24 cellular contexts compared by ENCODE assay signal in genomic region chr1:107202007-107202406, GRCh38.
"Had no signal": no experiment of that assay in that cellular context is flagged by ENCODE, and none has a peak within 500 bp of the region (broad histone marks: within the 10 kb centered on the region; RNA-seq: fewer than 3 reads in every experiment).

No MANE protein-coding gene starts in this region.

- H3K79me2 ChIP-seq: parathyroid adenoma had no signal

- DNase-seq: naive thymus-derived CD8-positive, alpha-beta T cell; nephron progenitor cell; nucleus accumbens; posterior cingulate gyrus; psoas muscle; right cardiac atrium; right lobe of liver; sigmoid colon; small intestine; stimulated activated CD4-positive, alpha-beta T cell treated with anti-CD3 and anti-CD28 coated beads, Interleukin-15, amount 100 ng/mL, for 24 hours; stimulated activated CD4-positive, alpha-beta T cell treated with anti-CD3 and anti-CD28 coated beads, Interleukin-2, amount 100 ng/mL, for 24 hours; stimulated activated CD4-positive, alpha-beta T cell treated with anti-CD3 and anti-CD28 coated beads, Interleukin-2, amount 100 ng/mL, for 48 hours; stimulated activated CD4-positive, alpha-beta T cell treated with anti-CD3 and anti-CD28 coated beads, Interleukin-4, amount 100 ng/mL, for 24 hours; stimulated activated naive B cell treated with anti-CD40 and anti-IgM and Interleukin-4, amounts not matched to agents 10 μg/mL and 1 μg/mL and 100 μg/mL, for 72 hours; stimulated activated naive CD4-positive, alpha-beta T cell treated with Interleukin-2 at 50 U/mL for 16 hours; stomach; tibial artery; transverse colon; upper lobe of right lung; uterus had no signal

- H3K27ac ChIP-seq: neutrophil, parathyroid adenoma, psoas muscle, right lobe of liver, sigmoid colon, stomach, tibial artery, transverse colon, upper lobe of right lung, uterus had no signal

- H3K27me3 ChIP-seq: neutrophil, right lobe of liver, sigmoid colon, stomach, tibial artery, transverse colon, upper lobe of right lung, uterus had no signal

- H3K4me3 ChIP-seq: psoas muscle, right lobe of liver, sigmoid colon, stomach, tibial artery, transverse colon, upper lobe of right lung, uterus had no signal

- H3K36me3 ChIP-seq: neutrophil, right lobe of liver, sigmoid colon, stomach, tibial artery, transverse colon, upper lobe of right lung, uterus had no signal

- FAIRE-seq: small intestine had no signal

- H2AFZ ChIP-seq: parathyroid adenoma had no signal

- H3K4me1 ChIP-seq: parathyroid adenoma, psoas muscle, right lobe of liver, stomach, tibial artery, transverse colon, upper lobe of right lung, uterus had no signal

- ATAC-seq: naive thymus-derived CD8-positive, alpha-beta T cell; natural killer cell treated with Interleukin-12 subunit alpha and Interleukin-12 subunit beta and Interleukin-15 and Interleukin-18, amount 100 ng/mL, for 72 hours; psoas muscle; right cardiac atrium; right lobe of liver; stimulated activated effector memory CD8-positive, alpha-beta T cell treated with anti-CD3 and anti-CD28 coated beads, Interleukin-12 subunit alpha, Interleukin-12 subunit beta, amount 100 ng/mL, for 72 hours; stimulated activated naive B cell treated with anti-CD40 and anti-IgM and Interleukin-4, amounts not matched to agents 10 μg/mL and 1 μg/mL and 100 μg/mL, for 72 hours; upper lobe of right lung had no signal

- H3K9me3 ChIP-seq: neutrophil, right lobe of liver, transverse colon, upper lobe of right lung, uterus had no signal

- H3K9ac ChIP-seq: parathyroid adenoma had no signal
